In genomic region chr7:87876759-87877234, GRCh38 we compare ENCODE assay signal across 8 cellular contexts. TPM values are rescaled to one million over a fixed set of nuclear protein-coding genes. Genes with fewer than 3 reads are reported as not detected.
DNase-seq lines count a peak whose midpoint lies in the region; TF ChIP-seq lines count a peak whose summit lies in the region.

No MANE protein-coding gene starts in this region.

- H3K4me1 ChIP-seq in HUES48 (ENCODE audit: control insufficient read depth, insufficient read depth, low read length) (peaks cover 18% of the 10 kb centered on the region), neutrophil (ENCODE audit: control insufficient read depth in 1 of 2, insufficient read depth in 1 of 2, low read depth in 1 of 2, low read length in 1 of 2) (peaks cover 52 to 58% of the 10 kb centered on the region in 2 experiments), thymus (ENCODE audit: control insufficient read depth, insufficient read depth, low read length) (peaks cover 6% of the 10 kb centered on the region)

- WGBS in thymus, result under 1% methylated on average over 31 of the region's 31 CpGs

- TF ChIP-seq CTCF in GM12865 (IDR thresholded peaks at IDR 0.05; ENCODE audit: insufficient read depth, low read depth, low read length, missing control alignments) (no peak), RWPE1 (conservative IDR thresholded peaks at IDR 0.05; ENCODE audit: low read depth) (no peak), neutrophil (IDR thresholded peaks at IDR 0.05) (no peak)

- POLR2A ChIA-PET in RWPE1 (lab: Yijun Ruan, JAX; ENCODE audit: low non-redundant PET), result no interaction called here

- peaks cover 39% of the 10 kb centered on the region for H3K36me3 ChIP-seq in HUES48 (ENCODE audit: control insufficient read depth, insufficient read depth, low read length)
- H3K36me3 ChIP-seq in neutrophil, result no peaks in the 10 kb centered on the region
- H3K36me3 ChIP-seq in thymus (ENCODE audit: control insufficient read depth, insufficient read depth), result no peaks in the 10 kb centered on the region

- peak overlapping the region; percentile 84 for H3K9ac ChIP-seq in HUES48 (ENCODE audit: low read depth, low read length)

- H3K4me3 ChIP-seq in GM12865 (ENCODE audit: low read depth, low read length) (peak overlapping the region; percentile 100), HUES48 (ENCODE audit: low read depth, low read length) (peak overlapping the region; percentile 91), neutrophil (ENCODE audit: low read depth in 1 of 2, low read length in 1 of 2) (peak overlapping the region; percentile 83 to 85), thymus (ENCODE audit: low read length) (peak overlapping the region; percentile 91)

- DNase-seq in GM12865 (ENCODE audit: low read depth) (peak; percentile 66), RWPE1 (ENCODE audit: low spot score) (peak; percentile 62), glomerular endothelial cell (ENCODE audit: extremely low read depth, low read depth, low spot score) (peak; percentile 18), T1000 (lab: John Stamatoyannopoulos, UW) (no peak)
- peak; percentile 43 for DNase-seq in activated naive CD4-positive, alpha-beta T cell treated with anti-CD3 and anti-CD28 coated beads, Interleukin-2, amount 50 U/mL, for 16 hours

- CTCF ChIA-PET in RWPE1 (lab: Yijun Ruan, JAX), result no interaction called here

- H3K9me3 ChIP-seq in HUES48 (ENCODE audit: control insufficient read depth, insufficient read depth, low read length) (peaks cover 2% of the 10 kb centered on the region; the same call in 1 of the 2 replicates), neutrophil (no peaks in the 10 kb centered on the region), thymus (ENCODE audit: control insufficient read depth) (no peaks in the 10 kb centered on the region)

- H3K27me3 ChIP-seq in HUES48 (ENCODE audit: control insufficient read depth, insufficient read depth, low read length) (no peaks in the 10 kb centered on the region), neutrophil (no peaks in the 10 kb centered on the region), thymus (ENCODE audit: control insufficient read depth, insufficient read depth) (no peaks in the 10 kb centered on the region)

- peak overlapping the region; percentile 98 for H3K27ac ChIP-seq in HUES48 (ENCODE audit: low read depth, low read length)
- peak overlapping the region; percentile 99 for H3K27ac ChIP-seq in RWPE1
- H3K27ac ChIP-seq in neutrophil, result peak overlapping the region; percentile 89
- H3K27ac ChIP-seq in thymus (ENCODE audit: low read depth), result peak overlapping the region; percentile 99

RNA-seq across cellular contexts. Expression of gene DBF4, which starts 0.5 kb away (rescaled TPM):
- total RNA-seq in glomerular endothelial cell, result 10.8 and 17.4 TPM in 2 replicates
- 23.2 TPM for polyA plus RNA-seq in thymus

RNA-seq across cellular contexts. Expression of gene SLC25A40, which starts 0.6 kb away (rescaled TPM):
- 2.4 and 11.2 TPM in 2 replicates for total RNA-seq in glomerular endothelial cell
- 12.8 TPM for polyA plus RNA-seq in thymus

RNA-seq across cellular contexts. Expression of gene ADAM22, which starts 57.3 kb away (rescaled TPM):
- total RNA-seq in glomerular endothelial cell, result 0.39 and 1.1 TPM in 2 replicates
- 0.96 TPM for polyA plus RNA-seq in thymus
